Comparison of ENCODE assay signal across 9 cellular contexts in genomic region chr16:55868980-55869379, GRCh38. TPM values are rescaled to one million over a fixed set of nuclear protein-coding genes. Genes with fewer than 3 reads are reported as not detected.
"Had no signal": no experiment of that assay in that cellular context is flagged by ENCODE, and none has a peak within 500 bp of the region (broad histone marks: within the 10 kb centered on the region; RNA-seq: fewer than 3 reads in every experiment).

No MANE protein-coding gene starts in this region.

- H3K4me3 ChIP-seq: GM23248 had no signal

- H2AFZ ChIP-seq: GM23248 had no signal

- H3K27ac ChIP-seq: GM23248 had no signal

- H3K9ac ChIP-seq: GM23248 had no signal

- H3K27ac Mint-ChIP-seq: H9 had no signal

- H3K4me3 Mint-ChIP-seq: H9 had no signal

- H3K9me3 Mint-ChIP-seq: H9 had no signal

- DNase-seq: GM23248, GOT3, H9, HCEC 1CT, IMR-90, KBM-7 had no signal

- FAIRE-seq: H54, HTR-8/SVneo had no signal

- H3K4me1 Mint-ChIP-seq: H9 had no signal

RNA-seq across cellular contexts. Expression of gene CES5A, which starts 6.2 kb away (rescaled TPM):
- total RNA-seq: GM23248, H9, HT-29, IMR-90 had no signal
- polyA plus RNA-seq: GM23248, IMR-90 had no signal

RNA-seq across cellular contexts. Expression of gene CES1, which starts 36.1 kb away (rescaled TPM):
- total RNA-seq: GM23248, H9, HT-29, IMR-90 had no signal
